In the genomic region with DNA sequence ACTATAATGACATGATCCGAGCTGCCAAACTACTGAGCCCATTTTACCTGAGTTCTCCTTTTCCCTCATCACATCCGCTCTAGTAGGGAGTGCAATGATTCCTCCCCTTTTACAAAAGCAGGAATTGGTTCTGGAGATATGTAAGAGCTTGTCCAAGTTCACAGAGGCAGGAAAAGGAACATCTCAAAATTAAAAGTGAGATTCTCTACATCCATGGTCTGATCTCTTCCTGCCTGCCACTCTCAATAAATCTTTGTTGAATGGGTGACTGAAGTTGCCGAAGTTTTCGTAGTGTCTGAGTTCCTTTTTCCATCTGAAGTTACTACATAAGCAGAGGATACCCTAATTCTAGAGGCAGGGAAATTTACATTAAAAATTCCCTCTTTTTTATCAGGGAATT, we compare ENCODE assay signal across 18 cellular contexts. TPM values are rescaled to one million over a fixed set of nuclear protein-coding genes. Genes with fewer than 3 reads are reported as not detected.
DNase-seq lines count a peak whose midpoint lies in the region; ATAC-seq and TF ChIP-seq lines count a peak whose summit lies in the region.
"Had no signal": no experiment of that assay in that cellular context is flagged by ENCODE, and none has a peak within 500 bp of the region (broad histone marks: within the 10 kb centered on the region; RNA-seq: fewer than 3 reads in every experiment).

TSS of gene FGFBP1 (minus strand) at position 101 of the 400 bp plus-strand sequence. CDS start 2,108 bp downstream, outside the sequence.

- peaks cover 29% of the 10 kb centered on the region for H3K4me1 ChIP-seq in RWPE2 (ENCODE audit: insufficient read depth, poor library complexity, severe bottlenecking)
- H3K4me1 ChIP-seq in vagina: peaks cover 4% of the 10 kb centered on the region

- 27 to 33% methylated on average over 4 of the region's 4 CpGs for WGBS in lower leg skin, 2 donors

- H3K4me3 ChIP-seq in RWPE2 (ENCODE audit: severe bottlenecking) (peak within 1 kb of the TSS; percentile 56), epithelial cell of proximal tubule (ENCODE audit: low read depth, low read length) (no peak within 1 kb of the TSS), lower leg skin (ENCODE audit: low read depth, poor library complexity, severe bottlenecking) (no peak within 1 kb of the TSS), vagina (peak within 1 kb of the TSS in 1 of 2 donors; percentile 26)
- H3K4me3 ChIP-seq: GM23248 had no signal

- DNase-seq in RWPE2 (ENCODE audit: low spot score) (no peak), epithelial cell of proximal tubule (ENCODE audit: low read depth) (no peak), lower leg skin (ENCODE audit: low spot score in 2 of 2) (no peak), vagina (ENCODE audit: extremely low spot score in 2 of 2) (no peak), NCI-H748 treated with DMSO at 0.1 percent for 48 hours (lab: John Stamatoyannopoulos, UW) (no peak), NCI-H446 (lab: John Stamatoyannopoulos, UW) (no peak)
- no peak for DNase-seq in stimulated activated CD4-positive, alpha-beta T cell treated with anti-CD3 and anti-CD28 coated beads, Interleukin-2, amount 100 ng/mL, for 48 hours
- DNase-seq: CD4-positive, alpha-beta T cell; KG1; NCI-H1436; NCI-H2029; NCI-H510A; NCI-H82; SHP77 treated with DMSO at 0.1 percent for 48 hours had no signal

- intact Hi-C loops in lower leg skin (cut with DNase I; ENCODE audit: low total_unique reads) (no loop called here), vagina (cut with DNase I) (no loop called here)

- TF ChIP-seq POLR2A in lower leg skin (IDR thresholded peaks at IDR 0.05) (no peak), vagina (IDR thresholded peaks at IDR 0.05) (no peak)

- TF ChIP-seq CTCF in RWPE2 (IDR thresholded peaks at IDR 0.05; ENCODE audit: poor library complexity, severe bottlenecking) (no peak), epithelial cell of proximal tubule (conservative IDR thresholded peaks at IDR 0.05; ENCODE audit: low read depth, low read length) (no peak), lower leg skin (IDR thresholded peaks at IDR 0.05) (no peak), vagina (IDR thresholded peaks at IDR 0.05) (no peak)

- H3K27ac ChIP-seq in RWPE2 (ENCODE audit: poor library complexity, severe bottlenecking) (peak within 1 kb of the TSS; percentile 81), vagina (peak within 1 kb of the TSS; percentile 29)
- H3K27ac ChIP-seq: GM23248 had no signal

- no peaks in the 10 kb centered on the region for H3K9me3 ChIP-seq in RWPE2 (ENCODE audit: severe bottlenecking)
- no peaks in the 10 kb centered on the region for H3K9me3 ChIP-seq in vagina

- ATAC-seq in RWPE2 (ENCODE audit: low read depth): no peak; the same call in 1 of the 3 replicates
- ATAC-seq: HepG2, Panc1 had no signal

- H3K27me3 ChIP-seq in RWPE2 (ENCODE audit: insufficient read depth, poor library complexity, severe bottlenecking): no peaks in the 10 kb centered on the region
- H3K27me3 ChIP-seq in vagina: no peaks in the 10 kb centered on the region

- H3K36me3 ChIP-seq in RWPE2 (ENCODE audit: low read depth): peaks cover 33% of the 10 kb centered on the region
- H3K36me3 ChIP-seq in vagina: no peaks in the 10 kb centered on the region

RNA-seq across cellular contexts. Expression of gene FGFBP1, which starts in this region (rescaled TPM):
- total RNA-seq in epithelial cell of proximal tubule (18.8 and 36.8 TPM in 2 replicates), lower leg skin (100 to 1,000 TPM in 2 of 4 donors, 10 to 100 TPM in 2; 42.3 to 141 (median 78.5) TPM), vagina (61.9 TPM)
- total RNA-seq: B cell; CD4-positive, alpha-beta T cell; GM23248; HepG2 had no signal
